ENCODE assay signal across 8 cellular contexts in the genomic region with DNA sequence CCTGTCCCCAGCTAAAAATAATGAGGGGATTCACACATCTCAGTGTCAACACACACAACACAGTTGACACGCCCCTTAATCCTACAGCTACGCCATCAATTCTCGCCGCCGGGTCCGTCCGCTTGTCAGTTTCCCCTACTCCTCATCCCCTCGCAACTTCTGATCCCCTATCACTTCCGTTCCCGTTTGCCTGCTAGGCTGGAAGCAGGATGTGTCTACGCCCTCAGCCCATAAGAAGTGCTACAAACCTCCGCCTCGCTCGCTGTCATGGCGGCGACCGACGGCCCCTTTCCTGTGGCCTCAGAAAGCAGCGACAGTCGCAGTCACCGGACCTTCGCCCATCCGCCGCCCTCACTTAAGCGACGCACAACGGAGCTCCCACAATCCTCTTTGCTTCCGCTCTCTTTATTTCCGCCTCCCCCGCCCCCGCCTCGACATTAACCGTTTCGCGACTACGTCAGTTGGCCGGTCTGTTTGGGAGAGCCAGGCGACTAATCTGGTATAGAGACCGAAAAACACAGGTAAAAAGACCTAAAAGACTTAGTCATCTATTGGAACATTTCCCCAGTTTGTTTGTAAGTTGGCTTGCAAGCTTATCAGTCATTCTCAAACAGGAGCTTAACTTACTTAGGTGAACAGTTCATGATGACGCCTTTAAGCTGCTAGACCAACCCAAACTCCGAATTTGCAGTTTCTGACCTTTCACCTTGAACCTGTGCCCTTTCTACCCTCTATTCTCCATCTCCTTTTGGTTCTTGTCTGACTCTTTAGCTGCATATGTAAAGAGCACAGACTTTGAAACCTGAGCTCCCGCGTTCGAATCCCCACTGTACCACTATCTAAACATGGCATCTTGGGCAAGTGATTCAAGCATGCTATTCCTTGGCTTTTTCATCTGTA. TPM values are rescaled to one million over a fixed set of nuclear protein-coding genes. Genes with fewer than 3 reads are reported as not detected.
DNase-seq lines count a peak whose midpoint lies in the region; ATAC-seq and TF ChIP-seq lines count a peak whose summit lies in the region.

A gene with protein sequence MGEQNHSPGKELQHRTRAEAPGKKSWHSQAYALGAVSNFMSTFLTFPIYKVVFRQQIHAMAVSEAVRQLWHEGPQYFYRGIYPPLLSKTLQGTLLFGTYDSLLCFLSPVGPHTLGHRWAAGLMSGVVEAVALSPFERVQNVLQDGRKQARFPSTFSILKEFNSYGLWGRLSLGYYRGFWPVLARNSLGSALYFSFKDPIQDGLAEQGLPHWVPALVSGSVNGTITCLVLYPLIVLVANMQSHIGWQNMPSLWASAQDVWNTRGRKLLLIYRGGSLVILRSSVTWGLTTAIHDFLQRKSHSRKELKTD (minus strand): TSS at position 380 of the 900 bp plus-strand sequence. CDS start 51,752 bp downstream, outside the sequence.

- ATAC-seq in HG02610 (IDR thresholded peaks at IDR 0.05; ENCODE audit: unreplicated experiment), result peak; percentile 94

- H3K4me1 ChIP-seq in cardiac muscle cell (ENCODE audit: low read depth) (no peaks in the 10 kb centered on the region), transverse colon (peaks cover 0 to 12% (median 0%) of the 10 kb centered on the region in 4 donors)

- no peak for TF ChIP-seq CTCF in GM10266 (IDR thresholded peaks at IDR 0.05; ENCODE audit: control insufficient read depth, insufficient read depth, low read depth, missing control alignments)
- no peak for TF ChIP-seq CTCF in cardiac muscle cell (IDR thresholded peaks at IDR 0.05; ENCODE audit: low read depth, low read length)
- no peak for TF ChIP-seq CTCF in transverse colon (IDR thresholded peaks at IDR 0.05)

- H3K27me3 ChIP-seq in cardiac muscle cell, result no peaks in the 10 kb centered on the region
- no peaks in the 10 kb centered on the region for H3K27me3 ChIP-seq in transverse colon

- no peaks in the 10 kb centered on the region for H3K9me3 ChIP-seq in cardiac muscle cell (ENCODE audit: low read depth)
- no peaks in the 10 kb centered on the region for H3K9me3 ChIP-seq in transverse colon

- H3K27ac ChIP-seq in cardiac muscle cell (peak within 1 kb of the TSS; percentile 94), transverse colon (peak within 1 kb of the TSS; percentile 89 to 92 (median 91))

- peak; percentile 68 for TF ChIP-seq POLR2A in transverse colon (IDR thresholded peaks at IDR 0.05)

- 0 to 45% methylated on average over 3 to 44 of the region's 44 CpGs for WGBS in transverse colon (ENCODE audit: low coverage in 1 of 2), 2 donors

- H3K4me3 ChIP-seq in cardiac muscle cell, result peak within 1 kb of the TSS; percentile 57
- H3K4me3 ChIP-seq in transverse colon, result peak within 1 kb of the TSS; percentile 29 to 65 (median 53)

- no peaks in the 10 kb centered on the region for H3K36me3 ChIP-seq in cardiac muscle cell
- no peaks in the 10 kb centered on the region for H3K36me3 ChIP-seq in transverse colon

- TF ChIP-seq EP300 in transverse colon (IDR thresholded peaks at IDR 0.05; ENCODE audit: low read depth), result no peak

- in situ Hi-C loops in transverse colon (cut with MboI; ENCODE audit: low pct_ligation_motif_present in 1 of 4, low pct_unique_long_range_greater_than_20kb in 1 of 4, low sequenced_read_pairs in 3 of 4), result loop anchor here in 1 of 4 donors (25.0 kb wide), 1 partner anchor 470 kb away; a partner anchor contains a TSS

- intact Hi-C loops in transverse colon (cut with DNase I; ENCODE audit: low total_unique reads), result no loop called here

- peak; percentile 54 for DNase-seq in GM10266 (ENCODE audit: extremely low spot score)
- peak; percentile 93 for DNase-seq in NCI-H1092 (lab: John Stamatoyannopoulos, UW)
- DNase-seq in SKM-1 treated with dmso at 0.1 percent for 144 hours (lab: John Stamatoyannopoulos, UW; ENCODE audit: unreplicated experiment), result peak; percentile 77
- DNase-seq in activated naive CD8-positive, alpha-beta T cell treated with anti-CD3 and anti-CD28 coated beads, Interleukin-2, amount 50 U/mL, for 16 hours (ENCODE audit: low read depth, low spot score), result peak; percentile 42
- DNase-seq in cardiac muscle cell (ENCODE audit: low read depth in 1 of 2, low spot score in 1 of 2), result peak; percentile 83 to 94
- DNase-seq in pons (ENCODE audit: low spot score), result peak; percentile 76
- DNase-seq in transverse colon, result peak; percentile 80

RNA-seq across cellular contexts. Expression of the gene that starts here (rescaled TPM):
- 8.7 and 15.2 TPM in 2 replicates for total RNA-seq in cardiac muscle cell
- polyA plus RNA-seq in cardiac muscle cell, result 5.1 and 9.5 TPM in 2 replicates
- total RNA-seq in transverse colon, result 10 to 100 TPM in 2 of 4 donors, not detected in 2; 17.1 to 23.3 TPM

Comparison
In these comparisons a context has a peak if more than half of its experiments do, and no peak if none do; other contexts are left out.
1. Peak in every context shown above with its lines: DNase-seq, ATAC-seq, H3K4me3 ChIP-seq and H3K27ac ChIP-seq.
2. DNase-seq: peak in every context shown above with its lines; median percentile 93 in NCI-H1092; 88 in cardiac muscle cell; 80 in transverse colon; 77 in SKM-1 treated with dmso at 0.1 percent for 144 hours; 76 in pons; 54 in GM10266; 42 in activated naive CD8-positive, alpha-beta T cell treated with anti-CD3 and anti-CD28 coated beads, Interleukin-2, amount 50 U/mL, for 16 hours.